Comparison of ENCODE assay signal across 8 cellular contexts in the genomic region with DNA sequence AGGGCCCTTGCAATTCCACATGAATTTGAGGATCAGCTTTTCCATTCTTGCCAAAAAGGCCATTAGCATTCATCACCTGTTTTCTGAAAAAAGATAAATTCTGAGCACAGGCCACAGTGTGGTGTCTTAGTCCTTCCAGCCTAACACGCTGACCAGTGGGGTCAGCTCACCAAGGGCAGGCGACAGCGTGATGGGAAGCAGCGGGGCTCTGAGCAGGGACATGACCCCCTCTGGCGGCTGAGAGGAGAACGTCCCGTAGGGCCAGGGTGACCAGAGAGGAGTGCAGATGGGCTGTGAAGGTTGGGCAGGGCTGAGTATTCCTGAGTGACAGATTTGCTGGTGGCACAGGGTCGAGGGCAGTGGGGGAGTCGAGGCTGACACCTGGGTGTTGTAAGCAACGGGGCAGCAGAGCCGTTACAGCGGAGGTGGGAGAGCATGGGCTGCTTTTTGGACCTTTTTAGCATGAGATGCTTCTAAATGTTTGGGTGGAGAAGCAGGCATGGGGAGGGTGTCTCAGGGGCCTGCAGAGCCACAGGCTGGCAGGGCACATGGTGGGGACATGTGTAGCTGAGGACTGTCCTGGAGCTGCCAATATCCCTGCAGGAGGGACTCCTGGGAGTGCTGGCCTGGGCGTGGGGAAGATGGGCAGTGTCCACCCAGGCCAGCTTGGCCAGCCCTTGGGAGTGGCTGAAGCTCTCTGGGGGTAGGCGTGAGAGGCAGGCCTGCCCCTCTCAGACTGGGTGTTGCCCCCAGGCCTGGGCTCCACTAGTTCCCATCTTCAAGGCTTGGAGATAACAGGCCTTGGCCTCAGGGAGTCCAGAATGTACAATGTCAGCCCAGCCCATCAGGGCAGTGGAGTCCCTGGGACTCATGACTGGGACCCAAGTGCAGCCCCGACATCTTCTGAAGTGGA. TPM values are rescaled to one million over a fixed set of nuclear protein-coding genes. Genes with fewer than 3 reads are reported as not detected.
DNase-seq lines count a peak whose midpoint lies in the region; ATAC-seq and TF ChIP-seq lines count a peak whose summit lies in the region.

No MANE protein-coding gene starts in this region.

- peak overlapping the region in 3 of 4 donors; percentile 61 to 72 (median 70) for H3K4me3 Mint-ChIP-seq in IgD-negative memory B cell
- H3K4me3 Mint-ChIP-seq in activated T-helper 2 cell treated with anti-CD3 and anti-CD28 coated beads, Interferon-gamma antibody, Interleukin-2, Interleukin-4, amounts not matched to agents 10 μg/mL and 5 μg/mL and 100 μg/mL, durations not matched to agents 14 hours and 24 hours and 36 hours (ENCODE audit: low read depth): peak overlapping the region; percentile 55

- H3K27ac ChIP-seq in RWPE2 (ENCODE audit: poor library complexity, severe bottlenecking): peak overlapping the region; percentile 42
- H3K27ac ChIP-seq in neutrophil: peak overlapping the region; percentile 28
- no peak overlapping the region for H3K27ac ChIP-seq in suprapubic skin

- H3K36me3 Mint-ChIP-seq in IgD-negative memory B cell: no peaks in the 10 kb centered on the region
- H3K36me3 Mint-ChIP-seq in activated T-helper 2 cell treated with anti-CD3 and anti-CD28 coated beads, Interferon-gamma antibody, Interleukin-2, Interleukin-4, amounts not matched to agents 10 μg/mL and 5 μg/mL and 100 μg/mL, durations not matched to agents 14 hours and 24 hours and 36 hours (ENCODE audit: low read depth): no peaks in the 10 kb centered on the region

- peak; percentile 65 for ATAC-seq in RWPE2 (ENCODE audit: low read depth)

- H3K36me3 ChIP-seq in RWPE2 (ENCODE audit: low read depth): no peaks in the 10 kb centered on the region
- H3K36me3 ChIP-seq in neutrophil: no peaks in the 10 kb centered on the region
- H3K36me3 ChIP-seq in suprapubic skin: no peaks in the 10 kb centered on the region

- no peaks in the 10 kb centered on the region for H3K9me3 Mint-ChIP-seq in IgD-negative memory B cell
- no peaks in the 10 kb centered on the region for H3K9me3 Mint-ChIP-seq in activated T-helper 2 cell treated with anti-CD3 and anti-CD28 coated beads, Interferon-gamma antibody, Interleukin-2, Interleukin-4, amounts not matched to agents 10 μg/mL and 5 μg/mL and 100 μg/mL, durations not matched to agents 14 hours and 24 hours and 36 hours

- TF ChIP-seq CTCF in RWPE2 (IDR thresholded peaks at IDR 0.05; ENCODE audit: poor library complexity, severe bottlenecking): peak; percentile 92
- TF ChIP-seq CTCF in neutrophil (IDR thresholded peaks at IDR 0.05): peak; percentile 95
- peak; percentile 76 to 91 for TF ChIP-seq CTCF in suprapubic skin (IDR thresholded peaks at IDR 0.05)

- no peaks in the 10 kb centered on the region for H3K27me3 ChIP-seq in RWPE2 (ENCODE audit: insufficient read depth, poor library complexity, severe bottlenecking)
- H3K27me3 ChIP-seq in neutrophil: peaks cover 9% of the 10 kb centered on the region
- H3K27me3 ChIP-seq in suprapubic skin: no peaks in the 10 kb centered on the region

- H3K9me3 ChIP-seq in RWPE2 (ENCODE audit: severe bottlenecking) (no peaks in the 10 kb centered on the region), neutrophil (no peaks in the 10 kb centered on the region), suprapubic skin (no peaks in the 10 kb centered on the region)

- H3K4me1 Mint-ChIP-seq in IgD-negative memory B cell: peaks cover 7 to 11% (median 10%) of the 10 kb centered on the region in 3 donors
- H3K4me1 Mint-ChIP-seq in activated T-helper 2 cell treated with anti-CD3 and anti-CD28 coated beads, Interferon-gamma antibody, Interleukin-2, Interleukin-4, amounts not matched to agents 10 μg/mL and 5 μg/mL and 100 μg/mL, durations not matched to agents 14 hours and 24 hours and 36 hours (ENCODE audit: low read depth): peaks cover 7% of the 10 kb centered on the region

- TF ChIP-seq POLR2A in suprapubic skin (IDR thresholded peaks at IDR 0.05): no peak

- H3K4me1 ChIP-seq in RWPE2 (ENCODE audit: insufficient read depth, poor library complexity, severe bottlenecking) (peaks cover 19% of the 10 kb centered on the region), neutrophil (ENCODE audit: control insufficient read depth in 1 of 2, insufficient read depth in 1 of 2, low read depth in 1 of 2, low read length in 1 of 2) (peaks cover 12 to 20% of the 10 kb centered on the region in 2 experiments), suprapubic skin (peaks cover 38% of the 10 kb centered on the region)

- H3K4me3 ChIP-seq in RWPE2 (ENCODE audit: severe bottlenecking): no peak overlapping the region
- no peak overlapping the region for H3K4me3 ChIP-seq in neutrophil (ENCODE audit: low read depth in 1 of 2, low read length in 1 of 2)
- H3K4me3 ChIP-seq in suprapubic skin: no peak overlapping the region

- WGBS in suprapubic skin: 15% methylated on average over 13 of the region's 15 CpGs

- H3K27ac Mint-ChIP-seq in IgD-negative memory B cell: peak overlapping the region; percentile 4 to 76 (median 56)
- peak overlapping the region; percentile 43 for H3K27ac Mint-ChIP-seq in activated T-helper 2 cell treated with anti-CD3 and anti-CD28 coated beads, Interferon-gamma antibody, Interleukin-2, Interleukin-4, amounts not matched to agents 10 μg/mL and 5 μg/mL and 100 μg/mL, durations not matched to agents 14 hours and 24 hours and 36 hours

- TF ChIP-seq EP300 in suprapubic skin (IDR thresholded peaks at IDR 0.05): no peak

- peak; percentile 74 for DNase-seq in Caki2 (ENCODE audit: low read depth)
- DNase-seq in RWPE2 (ENCODE audit: low spot score): peak; percentile 79
- peak; percentile 67 for DNase-seq in activated T-helper 2 cell treated with anti-CD3 and anti-CD28 coated beads, Interferon-gamma antibody, Interleukin-2, Interleukin-4, amounts not matched to agents 10 μg/mL and 5 μg/mL and 100 μg/mL, durations not matched to agents 14 hours and 24 hours and 36 hours (ENCODE audit: low spot score)
- DNase-seq in fibroblast of the conjunctiva (ENCODE audit: low read depth): peak; percentile 68
- peak; percentile 91 for DNase-seq in suprapubic skin (ENCODE audit: low spot score in 2 of 2)
- no peak for DNase-seq in NCI-H226

- in situ Hi-C loops in Caki2 (cut with HindIII; ENCODE audit: low pct_unique_long_range_greater_than_20kb, low sequenced_read_pairs): no loop called here

- intact Hi-C loops in activated T-helper 2 cell treated with anti-CD3 and anti-CD28 coated beads, Interferon-gamma antibody, Interleukin-2, Interleukin-4, amounts not matched to agents 10 μg/mL and 5 μg/mL and 100 μg/mL, durations not matched to agents 14 hours and 24 hours and 36 hours (cut with micrococcal nuclease): loop anchor here (5.0 kb wide), 1 partner anchor 124 kb away; no protein-coding TSS in a partner anchor

- peaks cover 2% of the 10 kb centered on the region for H3K27me3 Mint-ChIP-seq in IgD-negative memory B cell
- no peaks in the 10 kb centered on the region for H3K27me3 Mint-ChIP-seq in activated T-helper 2 cell treated with anti-CD3 and anti-CD28 coated beads, Interferon-gamma antibody, Interleukin-2, Interleukin-4, amounts not matched to agents 10 μg/mL and 5 μg/mL and 100 μg/mL, durations not matched to agents 14 hours and 24 hours and 36 hours (ENCODE audit: low read depth)

RNA-seq across cellular contexts. Expression of a gene that starts 8.6 kb away (rescaled TPM):
- not detected in 2 replicates for total RNA-seq in Caki2 (2014; rRNA removed; shearing (Covaris generic); ENCODE audit: low replicate concordance)
- not detected for polyA plus RNA-seq in IgD-negative memory B cell
- 0.18 and 0.32 TPM in 2 replicates for total RNA-seq in activated T-helper 2 cell treated with anti-CD3 and anti-CD28 coated beads, Interferon-gamma antibody, Interleukin-2, Interleukin-4, amounts not matched to agents 10 μg/mL and 5 μg/mL and 100 μg/mL, durations not matched to agents 14 hours and 24 hours and 36 hours
- total RNA-seq in suprapubic skin: 1 to 10 TPM in 1 of 4 donors, under 1 TPM in 2, not detected in 1; 0.30 to 3.3 (median 0.81) TPM

RNA-seq across cellular contexts. Expression of a gene that starts 12.6 kb away (rescaled TPM):
- not detected in 2 replicates for total RNA-seq in Caki2 (2014; rRNA removed; shearing (Covaris generic); ENCODE audit: low replicate concordance)
- polyA plus RNA-seq in IgD-negative memory B cell: not detected
- 0.94 and 1.2 TPM in 2 replicates for total RNA-seq in activated T-helper 2 cell treated with anti-CD3 and anti-CD28 coated beads, Interferon-gamma antibody, Interleukin-2, Interleukin-4, amounts not matched to agents 10 μg/mL and 5 μg/mL and 100 μg/mL, durations not matched to agents 14 hours and 24 hours and 36 hours
- 1 to 10 TPM; 2.2 to 6.0 (median 4.5) TPM for total RNA-seq in suprapubic skin

RNA-seq across cellular contexts. Expression of a gene that starts 15.6 kb away (rescaled TPM):
- 282 and 362 TPM in 2 replicates for total RNA-seq in Caki2 (2014; rRNA removed; shearing (Covaris generic); ENCODE audit: low replicate concordance)
- 40.0 TPM for polyA plus RNA-seq in IgD-negative memory B cell
- 452 and 471 TPM in 2 replicates for total RNA-seq in activated T-helper 2 cell treated with anti-CD3 and anti-CD28 coated beads, Interferon-gamma antibody, Interleukin-2, Interleukin-4, amounts not matched to agents 10 μg/mL and 5 μg/mL and 100 μg/mL, durations not matched to agents 14 hours and 24 hours and 36 hours
- 100 to 1,000 TPM; 121 to 159 (median 153) TPM for total RNA-seq in suprapubic skin
